In the genomic region with DNA sequence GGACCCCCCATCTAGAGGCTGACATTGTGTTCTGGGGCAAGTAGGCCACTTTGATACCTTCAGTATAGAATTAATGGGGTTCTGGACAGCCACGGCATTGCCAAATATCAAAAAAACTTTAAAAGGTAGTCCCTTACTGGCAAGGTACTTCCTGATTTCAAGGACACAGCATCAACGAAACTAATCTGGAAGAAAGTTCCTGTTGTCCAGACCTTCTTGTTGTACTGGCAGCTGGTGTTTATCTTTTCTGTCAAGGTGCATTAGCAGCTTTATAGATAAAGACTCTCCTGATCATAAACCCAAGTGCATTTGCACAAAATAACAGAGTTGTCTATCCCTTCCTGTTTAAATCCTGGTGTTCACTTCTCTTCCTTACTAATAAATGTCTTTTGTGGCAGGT, we compare ENCODE assay signal across 16 cellular contexts. TPM values are rescaled to one million over a fixed set of nuclear protein-coding genes. Genes with fewer than 3 reads are reported as not detected.
DNase-seq lines count a peak whose midpoint lies in the region; ATAC-seq and TF ChIP-seq lines count a peak whose summit lies in the region.
"Had no signal": no experiment of that assay in that cellular context is flagged by ENCODE, and none has a peak within 500 bp of the region (broad histone marks: within the 10 kb centered on the region; RNA-seq: fewer than 3 reads in every experiment).

No MANE protein-coding gene starts in this region.

- no peak overlapping the region for H3K4me2 ChIP-seq in H9 (ENCODE audit: insufficient read depth, insufficient read length, low read length)
- H3K4me2 ChIP-seq: hepatocyte had no signal

- H3K27ac Mint-ChIP-seq in T-helper 1 cell treated with Interleukin-12 subunit alpha and Interleukin-12 subunit beta and Interleukin-4 antibody, amounts not matched to agents 30 μg/mL and 1 μg/mL, for 36 hours = peak overlapping the region; percentile 12
- peak overlapping the region; percentile 74 for H3K27ac Mint-ChIP-seq in activated CD4-positive, alpha-beta memory T cell treated with anti-CD3 and anti-CD28 coated beads, Interleukin-2, amount 10 ng/mL, durations not matched to agents 7 days and 5 days
- H3K27ac Mint-ChIP-seq in naive thymus-derived CD4-positive, alpha-beta T cell = peak overlapping the region; percentile 86 to 99 (median 95)
- H3K27ac Mint-ChIP-seq in H9 = no peak overlapping the region

- H4K91ac ChIP-seq in H9 (ENCODE audit: insufficient read length, low read depth, low read length) = no peak overlapping the region

- peaks cover 10% of the 10 kb centered on the region for H3K36me3 Mint-ChIP-seq in T-helper 1 cell treated with Interleukin-12 subunit alpha and Interleukin-12 subunit beta and Interleukin-4 antibody, amounts not matched to agents 30 μg/mL and 1 μg/mL, for 36 hours (ENCODE audit: low read depth)
- peaks cover 3% of the 10 kb centered on the region for H3K36me3 Mint-ChIP-seq in activated CD4-positive, alpha-beta memory T cell treated with anti-CD3 and anti-CD28 coated beads, Interleukin-2, amount 10 ng/mL, durations not matched to agents 7 days and 5 days (ENCODE audit: low read depth)
- H3K36me3 Mint-ChIP-seq in naive thymus-derived CD4-positive, alpha-beta T cell = peaks cover 0 to 21% (median 9%) of the 10 kb centered on the region in 5 donors
- H3K36me3 Mint-ChIP-seq in H9 (ENCODE audit: insufficient read depth in 1 of 3, low read depth in 3 of 3) = peaks cover 3 to 13% (median 13%) of the 10 kb centered on the region in 3 experiments; a peak in 6 of 7 replicates

- no peaks in the 10 kb centered on the region for H3K9me3 Mint-ChIP-seq in T-helper 1 cell treated with Interleukin-12 subunit alpha and Interleukin-12 subunit beta and Interleukin-4 antibody, amounts not matched to agents 30 μg/mL and 1 μg/mL, for 36 hours
- H3K9me3 Mint-ChIP-seq in activated CD4-positive, alpha-beta memory T cell treated with anti-CD3 and anti-CD28 coated beads, Interleukin-2, amount 10 ng/mL, durations not matched to agents 7 days and 5 days = no peaks in the 10 kb centered on the region
- H3K9me3 Mint-ChIP-seq in naive thymus-derived CD4-positive, alpha-beta T cell = no peaks in the 10 kb centered on the region
- H3K9me3 Mint-ChIP-seq in H9 = no peaks in the 10 kb centered on the region; a peak in 2 of 5 replicates

- no peak overlapping the region for H4K8ac ChIP-seq in H9 (replicated peaks; ENCODE audit: insufficient read length, low read depth, low read length)

- no peak overlapping the region for H3K14ac ChIP-seq in H9 (ENCODE audit: insufficient read depth, low read length)

- no peak overlapping the region for H2BK120ac ChIP-seq in H9 (ENCODE audit: low read depth, low read length, poor library complexity, severe bottlenecking)

- H3K4me3 Mint-ChIP-seq in T-helper 1 cell treated with Interleukin-12 subunit alpha and Interleukin-12 subunit beta and Interleukin-4 antibody, amounts not matched to agents 30 μg/mL and 1 μg/mL, for 36 hours = no peak overlapping the region
- no peak overlapping the region for H3K4me3 Mint-ChIP-seq in activated CD4-positive, alpha-beta memory T cell treated with anti-CD3 and anti-CD28 coated beads, Interleukin-2, amount 10 ng/mL, durations not matched to agents 7 days and 5 days
- H3K4me3 Mint-ChIP-seq in naive thymus-derived CD4-positive, alpha-beta T cell = peak overlapping the region in 8 of 10 donors; percentile 27 to 90 (median 64)
- H3K4me3 Mint-ChIP-seq in H9 = no peak overlapping the region

- H3K36me3 ChIP-seq in naive thymus-derived CD4-positive, alpha-beta T cell (ENCODE audit: control insufficient read depth in 2 of 3, insufficient read depth in 3 of 3, low read length in 3 of 3) = peaks cover 0 to 3% (median 0%) of the 10 kb centered on the region in 3 experiments

- TF ChIP-seq CTCF in H9 (conservative IDR thresholded peaks at IDR 0.05) = no peak

- no peak overlapping the region for H2AK5ac ChIP-seq in H9 (ENCODE audit: insufficient read length, low read length)

- no peaks in the 10 kb centered on the region for H3K79me1 ChIP-seq in H9 (ENCODE audit: insufficient read depth, low read depth, low read length, poor library complexity, severe bottlenecking)

- no peak overlapping the region for H3K9ac ChIP-seq in H9 (ENCODE audit: extremely low read depth, insufficient read length, low read length)
- H3K9ac ChIP-seq: GM23248, parathyroid adenoma had no signal

- no peaks in the 10 kb centered on the region for H3K27me3 Mint-ChIP-seq in T-helper 1 cell treated with Interleukin-12 subunit alpha and Interleukin-12 subunit beta and Interleukin-4 antibody, amounts not matched to agents 30 μg/mL and 1 μg/mL, for 36 hours (ENCODE audit: low read depth)
- H3K27me3 Mint-ChIP-seq in activated CD4-positive, alpha-beta memory T cell treated with anti-CD3 and anti-CD28 coated beads, Interleukin-2, amount 10 ng/mL, durations not matched to agents 7 days and 5 days = no peaks in the 10 kb centered on the region
- no peaks in the 10 kb centered on the region for H3K27me3 Mint-ChIP-seq in naive thymus-derived CD4-positive, alpha-beta T cell
- H3K27me3 Mint-ChIP-seq in H9 (ENCODE audit: low read depth) = no peaks in the 10 kb centered on the region

- H3K4me1 Mint-ChIP-seq in T-helper 1 cell treated with Interleukin-12 subunit alpha and Interleukin-12 subunit beta and Interleukin-4 antibody, amounts not matched to agents 30 μg/mL and 1 μg/mL, for 36 hours (ENCODE audit: low read depth) = peaks cover 19% of the 10 kb centered on the region
- peaks cover 28% of the 10 kb centered on the region for H3K4me1 Mint-ChIP-seq in activated CD4-positive, alpha-beta memory T cell treated with anti-CD3 and anti-CD28 coated beads, Interleukin-2, amount 10 ng/mL, durations not matched to agents 7 days and 5 days
- H3K4me1 Mint-ChIP-seq in naive thymus-derived CD4-positive, alpha-beta T cell = peaks cover 20 to 46% (median 40%) of the 10 kb centered on the region in 7 donors
- no peaks in the 10 kb centered on the region for H3K4me1 Mint-ChIP-seq in H9

- WGBS in H9 (ENCODE audit: extremely low coverage, insufficient read length, low lambda C conversion rate) = no CpG with 5 or more reads among the region's 2 CpGs

- H3K23me2 ChIP-seq in H9 (ENCODE audit: insufficient read length, low read depth, low read length, poor library complexity, severe bottlenecking) = no peaks in the 10 kb centered on the region

- H4K5ac ChIP-seq in H9 (ENCODE audit: insufficient read length, low read depth, low read length) = no peak overlapping the region

- H3K4ac ChIP-seq in H9 (ENCODE audit: low read depth, low read length) = no peak overlapping the region

- intact Hi-C loops in naive thymus-derived CD4-positive, alpha-beta T cell (cut with micrococcal nuclease) = loop anchor here in 1 of 2 donors (1.0 kb wide), 1 partner anchor 23 kb away; a partner anchor contains a TSS

- peak overlapping the region; percentile 5 for H3K4me3 ChIP-seq in naive thymus-derived CD4-positive, alpha-beta T cell (ENCODE audit: low read length)
- H3K4me3 ChIP-seq: GM23248, hepatocyte had no signal

- DNase-seq in T-helper 1 cell = no peak
- DNase-seq in NCI-H82 (lab: John Stamatoyannopoulos, UW) = peak; percentile 77
- DNase-seq in activated CD4-positive, alpha-beta memory T cell treated with anti-CD3 and anti-CD28 coated beads, Interleukin-2, amount 10 ng/mL, durations not matched to agents 7 days and 5 days = no peak
- DNase-seq in naive thymus-derived CD4-positive, alpha-beta T cell = no peak
- DNase-seq in H9 = no peak
- no peak for DNase-seq in NCI-H187 treated with DMSO at 0.1 percent for 48 hours (lab: John Stamatoyannopoulos, UW)
- DNase-seq: activated effector memory CD4-positive, alpha-beta T cell treated with anti-CD3 and anti-CD28 coated beads, Interleukin-2, amount 50 U/mL, for 16 hours; GM23248; NCI-H187; NCI-H524; trophoblast cell had no signal

- no peak overlapping the region for H3T11ph ChIP-seq in H9 (ENCODE audit: low read length)

- no peak overlapping the region for H2AFZ ChIP-seq in H9 (ENCODE audit: low read length)
- H2AFZ ChIP-seq: GM23248, hepatocyte, parathyroid adenoma had no signal

- H3K27ac ChIP-seq in naive thymus-derived CD4-positive, alpha-beta T cell (ENCODE audit: low read depth, low read length) = peak overlapping the region; percentile 64
- no peak overlapping the region for H3K27ac ChIP-seq in H9 (ENCODE audit: insufficient read length, low read depth, low read length)
- H3K27ac ChIP-seq: GM23248, hepatocyte, parathyroid adenoma, RWPE1 had no signal

- H3K79me2 ChIP-seq in H9 (ENCODE audit: insufficient read depth, low read length) = no peaks in the 10 kb centered on the region
- H3K79me2 ChIP-seq: hepatocyte, parathyroid adenoma had no signal

- H2BK15ac ChIP-seq in H9 (ENCODE audit: low read depth, low read length) = no peak overlapping the region

- no peak overlapping the region for H3K23ac ChIP-seq in H9 (ENCODE audit: insufficient read length, low read depth, low read length)

- CTCF ChIA-PET in activated CD4-positive, alpha-beta memory T cell treated with anti-CD3 and anti-CD28 coated beads, Interleukin-2, amount 10 ng/mL, durations not matched to agents 7 days and 5 days (lab: Charles Lee) = interaction anchor here (0.7 kb wide), 1 partner anchor 24 kb away, joined by 3 read pairs; no protein-coding TSS in a partner anchor
- CTCF ChIA-PET in naive thymus-derived CD4-positive, alpha-beta T cell (lab: Charles Lee) = interaction anchor here (1.0 to 2.0 kb wide), 2 partner anchors 12 to 23 kb away, joined by 4 to 6 read pairs; no protein-coding TSS in a partner anchor

- H2BK20ac ChIP-seq in H9 (ENCODE audit: low read depth, low read length, poor library complexity, severe bottlenecking) = no peak overlapping the region

- no peak for ATAC-seq in naive thymus-derived CD4-positive, alpha-beta T cell
- ATAC-seq in HG02798 (IDR thresholded peaks at IDR 0.05; ENCODE audit: poor library complexity, unreplicated experiment) = no peak

- H3K56ac ChIP-seq in H9 (ENCODE audit: insufficient read length, low read depth, low read length) = no peak overlapping the region

- H3K27me3 ChIP-seq in naive thymus-derived CD4-positive, alpha-beta T cell (ENCODE audit: control insufficient read depth in 2 of 2, insufficient read depth in 2 of 2, low read length in 2 of 2) = no peaks in the 10 kb centered on the region
- no peaks in the 10 kb centered on the region for H3K27me3 ChIP-seq in H9 (ENCODE audit: insufficient read depth, low read length)
- H3K27me3 ChIP-seq: hepatocyte had no signal

- peaks cover 21 to 33% of the 10 kb centered on the region in 2 donors for H3K4me1 ChIP-seq in naive thymus-derived CD4-positive, alpha-beta T cell (ENCODE audit: control insufficient read depth in 2 of 2, insufficient read depth in 2 of 2, low read length in 2 of 2)
- H3K4me1 ChIP-seq in H9 (ENCODE audit: insufficient read depth, low read length) = no peaks in the 10 kb centered on the region
- H3K4me1 ChIP-seq: parathyroid adenoma had no signal

- no peak overlapping the region for H2BK5ac ChIP-seq in H9 (ENCODE audit: insufficient read length, low read length)

- no peaks in the 10 kb centered on the region for H3K9me3 ChIP-seq in naive thymus-derived CD4-positive, alpha-beta T cell (ENCODE audit: control insufficient read depth in 2 of 3, low read length in 3 of 3)
- no peaks in the 10 kb centered on the region for H3K9me3 ChIP-seq in H9 (ENCODE audit: control insufficient read depth, low read depth, low read length)

- H3K18ac ChIP-seq in H9 (ENCODE audit: insufficient read length, low read depth, low read length) = no peak overlapping the region

- no peak overlapping the region for H2BK12ac ChIP-seq in H9 (ENCODE audit: insufficient read length, low read depth, low read length)

- H4K20me1 ChIP-seq in H9 (ENCODE audit: control insufficient read depth, insufficient read depth, insufficient read length) = no peaks in the 10 kb centered on the region

- POLR2A ChIA-PET in activated CD4-positive, alpha-beta memory T cell treated with anti-CD3 and anti-CD28 coated beads, Interleukin-2, amount 10 ng/mL, durations not matched to agents 7 days and 5 days (lab: Charles Lee) = interaction anchor here (1.4 to 2.2 kb wide), 2 partner anchors 23 to 94 kb away, joined by 4 to 8 read pairs; a partner anchor contains a TSS
- POLR2A ChIA-PET in naive thymus-derived CD4-positive, alpha-beta T cell (lab: Charles Lee) = interaction anchor here (0.7 to 4.1 kb wide), 10 partner anchors 8 to 162 kb away, joined by 3 to 55 read pairs (median 6); a partner anchor contains a TSS

RNA-seq across cellular contexts. Expression of a gene that starts 23.7 kb away (rescaled TPM):
- total RNA-seq in activated CD4-positive, alpha-beta memory T cell treated with anti-CD3 and anti-CD28 coated beads, Interleukin-2, amount 10 ng/mL, durations not matched to agents 7 days and 5 days = 10 to 100 TPM; 18.0 to 19.7 TPM
- 10 to 100 TPM; 19.6 to 37.8 (median 30.5) TPM for total RNA-seq in naive thymus-derived CD4-positive, alpha-beta T cell
- polyA plus RNA-seq in naive thymus-derived CD4-positive, alpha-beta T cell = 1 to 10 TPM; 4.0 to 4.7 TPM
- 7.6 TPM in 2 replicates for total RNA-seq in H9 (2021)

Comparison
In these comparisons a context has a peak if more than half of its experiments do, and no peak if none do; other contexts are left out.
1. H3K27ac Mint-ChIP-seq: peak in T-helper 1 cell treated with Interleukin-12 subunit alpha and Interleukin-12 subunit beta and Interleukin-4 antibody, amounts not matched to agents 30 μg/mL and 1 μg/mL, for 36 hours (single experiment), activated CD4-positive, alpha-beta memory T cell treated with anti-CD3 and anti-CD28 coated beads, Interleukin-2, amount 10 ng/mL, durations not matched to agents 7 days and 5 days (single experiment) and naive thymus-derived CD4-positive, alpha-beta T cell (9 of 9); none in H9 (0 of 3).
2. H3K4me3 Mint-ChIP-seq: peak in naive thymus-derived CD4-positive, alpha-beta T cell (8 of 10); none in T-helper 1 cell treated with Interleukin-12 subunit alpha and Interleukin-12 subunit beta and Interleukin-4 antibody, amounts not matched to agents 30 μg/mL and 1 μg/mL, for 36 hours (single experiment), activated CD4-positive, alpha-beta memory T cell treated with anti-CD3 and anti-CD28 coated beads, Interleukin-2, amount 10 ng/mL, durations not matched to agents 7 days and 5 days (single experiment) and H9 (0 of 2).